ENCODE assay signal across 11 cellular contexts in the genomic region with DNA sequence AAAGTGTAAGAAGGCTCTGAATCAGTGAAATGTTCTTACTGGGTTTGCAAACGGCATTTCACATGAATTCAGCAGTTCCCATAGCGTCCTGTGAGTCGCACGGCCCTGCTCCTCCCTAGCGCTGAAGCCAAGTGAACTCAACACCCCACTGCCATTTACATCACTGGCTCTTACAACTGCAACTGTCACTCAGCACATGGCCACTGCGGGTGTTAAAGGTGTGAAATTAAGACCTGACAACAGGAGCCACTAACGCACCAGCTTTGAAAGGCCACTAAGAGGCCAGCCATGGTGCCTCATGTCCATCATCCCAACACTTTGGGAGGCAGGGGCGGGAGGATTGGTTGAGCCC. TPM values are rescaled to one million over a fixed set of nuclear protein-coding genes. Genes with fewer than 3 reads are reported as not detected.
A peak's percentile ranks its signal among the peaks of the same experiment; 100 is the strongest.
DNase-seq lines count a peak whose midpoint lies in the region; ATAC-seq, FAIRE-seq and TF ChIP-seq lines count a peak whose summit lies in the region.
"Had no signal": no experiment of that assay in that cellular context is flagged by ENCODE, and none has a peak within 500 bp of the region (broad histone marks: within the 10 kb centered on the region; RNA-seq: fewer than 3 reads in every experiment).

No MANE protein-coding gene starts in this region.

- H3K36me3 ChIP-seq in K562 (ENCODE audit: control insufficient read depth, insufficient read depth, low read length) (no peaks in the 10 kb centered on the region), osteoblast (ENCODE audit: insufficient read depth, low read length) (no peaks in the 10 kb centered on the region)

- no peaks in the 10 kb centered on the region for H3K4me1 Mint-ChIP-seq in activated CD4-positive, alpha-beta T cell treated with anti-CD3 and anti-CD28 coated beads, Interleukin-2, amount 10 ng/mL, durations not matched to agents 24 days and 14 days

- H3K27me3 ChIP-seq in K562 (ENCODE audit: control insufficient read depth in 2 of 2, insufficient read depth in 2 of 2, low read length in 2 of 2) (peaks cover 60 to 90% of the 10 kb centered on the region in 2 experiments), osteoblast (ENCODE audit: insufficient read depth, low read length) (peaks cover 14% of the 10 kb centered on the region)

- peak; percentile 21 to 42 for DNase-seq in activated CD4-positive, alpha-beta T cell treated with anti-CD3 and anti-CD28 coated beads, Interleukin-2, amount 50 U/mL, for 48 hours
- DNase-seq in activated CD4-positive, alpha-beta T cell treated with anti-CD3 and anti-CD28 coated beads, Interleukin-2, amount 10 ng/mL, durations not matched to agents 24 days and 14 days: no peak
- DNase-seq in LHCN-M2 (ENCODE audit: low read depth): peak; percentile 59
- DNase-seq in K562 (ENCODE audit: extremely low read depth in 1 of 4, low spot score in 3 of 4): no peak
- no peak for DNase-seq in osteoblast (ENCODE audit: insufficient read length, low spot score, missing footprints)
- DNase-seq in NCI-H1417 (lab: John Stamatoyannopoulos, UW): no peak
- no peak for DNase-seq in GM12891 (ENCODE audit: insufficient read length, low spot score)
- DNase-seq: NCI-H524 treated with DMSO at 0.1 percent for 48 hours, T-cell had no signal

- TF ChIP-seq POLR2A in K562 (conservative IDR thresholded peaks at IDR 0.05) (no peak), GM12891 (IDR thresholded peaks at IDR 0.05; ENCODE audit: low read depth, low read length) (no peak)

- H2AFZ ChIP-seq in K562 (ENCODE audit: low read depth, low read length) (no peak overlapping the region), osteoblast (ENCODE audit: low read length) (peak overlapping the region; percentile 25)

- H3K36me3 Mint-ChIP-seq in activated CD4-positive, alpha-beta T cell treated with anti-CD3 and anti-CD28 coated beads, Interleukin-2, amount 10 ng/mL, durations not matched to agents 24 days and 14 days (ENCODE audit: low read depth): no peaks in the 10 kb centered on the region
- H3K36me3 Mint-ChIP-seq: T-cell had no signal

- CTCF ChIA-PET in K562 (lab: Yijun Ruan, JAX; ENCODE audit: low intra/inter-chr PET ratio): no interaction called here

- H3K9me1 ChIP-seq in K562 (ENCODE audit: control insufficient read depth, insufficient read depth, low read length): no peaks in the 10 kb centered on the region

- ATAC-seq in K562: no peak
- ATAC-seq in GM19351 (IDR thresholded peaks at IDR 0.05; ENCODE audit: unreplicated experiment): no peak
- ATAC-seq: T-cell had no signal

- H3K4me3 Mint-ChIP-seq in activated CD4-positive, alpha-beta T cell treated with anti-CD3 and anti-CD28 coated beads, Interleukin-2, amount 10 ng/mL, durations not matched to agents 24 days and 14 days: no peak overlapping the region
- H3K4me3 Mint-ChIP-seq: T-cell had no signal

- H3K27ac ChIP-seq in K562 (ENCODE audit: extremely low read depth, low read depth, low read length) (no peak overlapping the region), osteoblast (ENCODE audit: low read depth, low read length) (peak overlapping the region; percentile 73)

- peaks cover 3% of the 10 kb centered on the region for H3K27me3 Mint-ChIP-seq in activated CD4-positive, alpha-beta T cell treated with anti-CD3 and anti-CD28 coated beads, Interleukin-2, amount 10 ng/mL, durations not matched to agents 24 days and 14 days

- TF ChIP-seq CTCF in K562 (IDR thresholded peaks at IDR 0.05 in 2 of 3, conservative IDR thresholded peaks at IDR 0.05 in 1 of 3; ENCODE audit: insufficient read depth in 2 of 3, low read depth in 1 of 3, low read length in 3 of 3): no peak
- no peak for TF ChIP-seq CTCF in osteoblast (IDR thresholded peaks at IDR 0.05; ENCODE audit: extremely low read depth, low read depth, low read length)

- H3K9me3 ChIP-seq in K562 (replicated peaks; ENCODE audit: control insufficient read depth, insufficient read depth, low read depth, low read length): no peaks in the 10 kb centered on the region
- H3K9me3 ChIP-seq in osteoblast (ENCODE audit: low read depth, low read length): no peaks in the 10 kb centered on the region

- no peaks in the 10 kb centered on the region for H4K20me1 ChIP-seq in K562 (replicated peaks; ENCODE audit: control insufficient read depth, insufficient read depth, low read length)
- no peaks in the 10 kb centered on the region for H4K20me1 ChIP-seq in osteoblast (ENCODE audit: insufficient read depth, low read length)

- H3K4me1 ChIP-seq in K562 (replicated peaks in 1 of 2; ENCODE audit: control insufficient read depth in 2 of 2, insufficient read depth in 2 of 2, low read length in 2 of 2) (0 out of 5 replicates have a peak, but pooled peaks cover 0 to 3% of the 10 kb centered on the region in 2 experiments), osteoblast (ENCODE audit: insufficient read depth, low read length) (peaks cover 18% of the 10 kb centered on the region)

- BruUV-seq in K562 (replicated peaks; lab: Mats Ljungman, UMichigan): no TSS peak

- no peak overlapping the region for H3K9ac ChIP-seq in K562 (ENCODE audit: insufficient read depth in 1 of 2, low read depth in 2 of 2, low read length in 2 of 2)

- FAIRE-seq in K562 (lab: Jason Lieb, UNC) (peak; percentile 6), GM12891 (lab: Jason Lieb, UNC) (no peak)
- FAIRE-seq: urothelium cell line had no signal

- no peaks in the 10 kb centered on the region for H3K79me2 ChIP-seq in K562 (ENCODE audit: control insufficient read depth, insufficient read depth, low read length)
- no peaks in the 10 kb centered on the region for H3K79me2 ChIP-seq in osteoblast (ENCODE audit: insufficient read depth, low read length)

- POLR2A ChIA-PET in K562 (lab: Yijun Ruan, JAX): no interaction called here

- intact Hi-C loops in activated CD4-positive, alpha-beta T cell treated with anti-CD3 and anti-CD28 coated beads, Interleukin-2, amount 10 ng/mL, durations not matched to agents 24 days and 14 days (cut with micrococcal nuclease): no loop called here
- intact Hi-C loops in K562 (cut with micrococcal nuclease): no loop called here

- H3K27ac Mint-ChIP-seq in activated CD4-positive, alpha-beta T cell treated with anti-CD3 and anti-CD28 coated beads, Interleukin-2, amount 10 ng/mL, durations not matched to agents 24 days and 14 days: no peak overlapping the region
- H3K27ac Mint-ChIP-seq: T-cell had no signal

- TF ChIP-seq EP300 in K562 (IDR thresholded peaks at IDR 0.05; ENCODE audit: low read length): no peak

- H3K4me2 ChIP-seq in K562 (ENCODE audit: insufficient read depth, low read length): no peak overlapping the region
- peak overlapping the region; percentile 75 for H3K4me2 ChIP-seq in osteoblast (ENCODE audit: insufficient read depth, low read length)

- WGBS in K562 (ENCODE audit: insufficient coverage, low coverage, missing lambda C conversion rate): 1% methylated on average over 8 of the region's 8 CpGs

- TF ChIP-seq RAD21 in K562 (CRISPR knock-in tag; conservative IDR thresholded peaks at IDR 0.05 in 1 of 2, IDR thresholded peaks at IDR 0.05 in 1 of 2): no peak

- H3K4me3 ChIP-seq in K562: no peak overlapping the region
- peak overlapping the region; percentile 6 for H3K4me3 ChIP-seq in osteoblast (ENCODE audit: insufficient read depth, low read length)

- H3K9me3 Mint-ChIP-seq in activated CD4-positive, alpha-beta T cell treated with anti-CD3 and anti-CD28 coated beads, Interleukin-2, amount 10 ng/mL, durations not matched to agents 24 days and 14 days: peaks cover 3% of the 10 kb centered on the region
- H3K9me3 Mint-ChIP-seq: T-cell had no signal

- in situ Hi-C loops in K562 (cut with MboI): no loop called here

TF ChIP-seq in K562, 482 proteins besides CTCF, POLR2A, EP300 and RAD21 (continues in another document):
- TF ChIP-seq, protein P1, sequence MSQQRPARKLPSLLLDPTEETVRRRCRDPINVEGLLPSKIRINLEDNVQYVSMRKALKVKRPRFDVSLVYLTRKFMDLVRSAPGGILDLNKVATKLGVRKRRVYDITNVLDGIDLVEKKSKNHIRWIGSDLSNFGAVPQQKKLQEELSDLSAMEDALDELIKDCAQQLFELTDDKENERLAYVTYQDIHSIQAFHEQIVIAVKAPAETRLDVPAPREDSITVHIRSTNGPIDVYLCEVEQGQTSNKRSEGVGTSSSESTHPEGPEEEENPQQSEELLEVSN (IDR thresholded peaks at IDR 0.05; ENCODE audit: borderline replicate concordance in 1 of 2, extremely low read depth in 1 of 2, insufficient read depth in 1 of 2, insufficient read length in 1 of 2, low read depth in 1 of 2, low read length in 1 of 2, poor library complexity in 1 of 2, severe bottlenecking in 1 of 2): peak in 1 of 2 experiments; percentile 36

TF ChIP-seq in GM12891, 5 proteins besides CTCF, POLR2A, EP300 and RAD21:
- TF ChIP-seq PAX5 (IDR thresholded peaks at IDR 0.05; ENCODE audit: insufficient read depth, low read length, severe bottlenecking) (no peak), SPI1 (IDR thresholded peaks at IDR 0.05; ENCODE audit: low read depth, low read length) (no peak), POLR2AphosphoS5 (IDR thresholded peaks at IDR 0.05; ENCODE audit: low read depth, low read length) (no peak), POU2F2 (IDR thresholded peaks at IDR 0.05; ENCODE audit: low read depth, low read length) (no peak), TAF1 (IDR thresholded peaks at IDR 0.05; ENCODE audit: low read depth, low read length) (no peak)

RNA-seq across cellular contexts. Expression of a gene that starts 31.7 kb away (rescaled TPM):
- total RNA-seq in activated CD4-positive, alpha-beta T cell treated with anti-CD3 and anti-CD28 coated beads, Interleukin-2, amount 10 ng/mL, durations not matched to agents 24 days and 14 days: 1.0 and 1.8 TPM in 2 replicates
- total RNA-seq in LHCN-M2 (2014; rRNA removed) (not detected in 2 replicates), K562 (2014; rRNA removed) (not detected in 2 replicates), K562 (2014; rRNA removed; fragmentation: Illumina TruSeq; extraction: Trizol) (not detected in 2 replicates), K562 (2015; rRNA removed; fragmentation: Illumina TruSeq; extraction: Trizol) (not detected in 2 replicates), K562 (2021) (not detected in 2 replicates), osteoblast (7.1 and 7.6 TPM in 2 replicates)
- not detected for polyA plus RNA-seq in LHCN-M2 (2012)
- not detected in 2 replicates for total RNA-seq in K562 (2011; cell fraction: chromatin; rRNA removed; ENCODE audit: low replicate concordance)
- not detected in 2 replicates for total RNA-seq in K562 (2011; cell fraction: nucleolus; rRNA removed)
- total RNA-seq in K562 (2011; cell fraction: nucleoplasm; rRNA removed): not detected in 2 replicates
- polyA plus RNA-seq in K562 (2011; rRNA removed) (not detected in 2 replicates), K562 (2014; fragmentation: Illumina TruSeq; extraction: Trizol) (not detected in 2 replicates), K562 (2014; fragmentation: Nextera tagmentation; extraction: Ambion mirVana) (not detected), K562 (2014; rRNA removed) (0.04 TPM in 1 of 2 replicates, not detected in the other)
- polyA plus RNA-seq in K562 (2011; cell fraction: cytosol; rRNA removed): not detected in 2 replicates
- not detected in 2 replicates for polyA plus RNA-seq in K562 (2011; cell fraction: nucleus; rRNA removed)
- not detected in 2 replicates for polyA plus RNA-seq in K562 (2012)
- not detected in 2 replicates for polyA minus RNA-seq in K562 (2011; rRNA and poly(A)+ RNA removed)
- polyA minus RNA-seq in K562 (2011; cell fraction: cytosol; rRNA and poly(A)+ RNA removed): not detected in 2 replicates
- not detected in 2 replicates for polyA minus RNA-seq in K562 (2011; cell fraction: nucleus; rRNA and poly(A)+ RNA removed)
- polyA plus RNA-seq in GM12891 (2012; ENCODE audit: low read depth, missing spikeins): not detected

Comparison
In these comparisons a context has a peak if more than half of its experiments do, and no peak if none do; other contexts are left out.
1. DNase-seq: peak in activated CD4-positive, alpha-beta T cell treated with anti-CD3 and anti-CD28 coated beads, Interleukin-2, amount 50 U/mL, for 48 hours (2 of 2) and LHCN-M2 (single experiment); none in activated CD4-positive, alpha-beta T cell treated with anti-CD3 and anti-CD28 coated beads, Interleukin-2, amount 10 ng/mL, durations not matched to agents 24 days and 14 days (single experiment), K562 (0 of 4), osteoblast (single experiment), NCI-H1417 (0 of 3) and GM12891 (single experiment).